ENCODE assay signal across 1 cellular context in genomic region chr6:167683028-167683862, GRCh38.
TF ChIP-seq lines count a peak whose summit lies in the region.

No MANE protein-coding gene starts in this region.

TF ChIP-seq in HepG2, 621 proteins besides CTCF, POLR2A, EP300 and RAD21 (continued from another document and continues in another):
- TF ChIP-seq ZKSCAN5 (CRISPR knock-in tag; IDR thresholded peaks at IDR 0.05) (peak; percentile 78), REL (CRISPR knock-in tag; conservative IDR thresholded peaks at IDR 0.05) (no peak), HINFP (CRISPR knock-in tag; IDR thresholded peaks at IDR 0.05; ENCODE audit: low read depth) (0 out of 2 replicates have a peak, but pooled peaks have one; percentile 67), MIER3 (CRISPR knock-in tag; IDR thresholded peaks at IDR 0.05; ENCODE audit: borderline replicate concordance) (peak; percentile 99), HNRNPL (IDR thresholded peaks at IDR 0.05; ENCODE audit: low read depth, low read length) (peak; percentile 96), ZFP90 (CRISPR knock-in tag; IDR thresholded peaks at IDR 0.05; ENCODE audit: borderline replicate concordance) (0 out of 2 replicates have a peak, but pooled peaks have one; percentile 81), ATF6 (CRISPR knock-in tag; conservative IDR thresholded peaks at IDR 0.05) (no peak), ERF (CRISPR knock-in tag; IDR thresholded peaks at IDR 0.05) (peak; percentile 100), ZNF607 (CRISPR knock-in tag; IDR thresholded peaks at IDR 0.05; ENCODE audit: borderline replicate concordance) (peak; percentile 97), RBFOX2 (IDR thresholded peaks at IDR 0.05; ENCODE audit: low read depth, low read length) (no peak), SRSF1 (optimal IDR thresholded peaks at IDR 0.05; ENCODE audit: low read depth, low read length) (no peak), ZKSCAN8 (CRISPR knock-in tag; IDR thresholded peaks at IDR 0.05; ENCODE audit: borderline replicate concordance) (peak; percentile 98), ZNF780A (CRISPR knock-in tag; IDR thresholded peaks at IDR 0.05) (no peak), IKZF4 (CRISPR knock-in tag; IDR thresholded peaks at IDR 0.05; ENCODE audit: borderline replicate concordance, low read depth, not compliant biosample characterization) (no peak), TOE1 (CRISPR knock-in tag; IDR thresholded peaks at IDR 0.05) (peak; percentile 69; the same call in 1 of the 2 replicates), HMG20B (CRISPR knock-in tag; conservative IDR thresholded peaks at IDR 0.05) (peak; percentile 94), GFI1 (CRISPR knock-in tag; IDR thresholded peaks at IDR 0.05; ENCODE audit: borderline replicate concordance) (peak; percentile 97), JARID2 (CRISPR knock-in tag; IDR thresholded peaks at IDR 0.05; ENCODE audit: insufficient replicate concordance) (no peak), ZNF713 (CRISPR knock-in tag; IDR thresholded peaks at IDR 0.05) (peak; percentile 97), ZNF280B (CRISPR knock-in tag; IDR thresholded peaks at IDR 0.05; ENCODE audit: borderline replicate concordance) (no peak), ZNF703 (CRISPR knock-in tag; IDR thresholded peaks at IDR 0.05; ENCODE audit: borderline replicate concordance) (peak; percentile 94; the same call in 1 of the 2 replicates), IRF1 (CRISPR knock-in tag; IDR thresholded peaks at IDR 0.05; ENCODE audit: low read depth) (no peak), MNT (IDR thresholded peaks at IDR 0.05) (peak; percentile 34; the same call in 1 of the 2 replicates), HMG20A (CRISPR knock-in tag; IDR thresholded peaks at IDR 0.05; ENCODE audit: borderline replicate concordance) (peak; percentile 99), ZNF30 (CRISPR knock-in tag; IDR thresholded peaks at IDR 0.05) (no peak), CCAR2 (optimal IDR thresholded peaks at IDR 0.05; ENCODE audit: low read depth, low read length) (peak; percentile 86), RNF2 (conservative IDR thresholded peaks at IDR 0.05; ENCODE audit: low read depth) (0 out of 2 replicates have a peak, but pooled peaks have one; percentile 32), NR1H2 (CRISPR knock-in tag; IDR thresholded peaks at IDR 0.05; ENCODE audit: borderline replicate concordance, low read depth) (peak; percentile 90; the same call in 1 of the 2 replicates), ZSCAN30 (CRISPR knock-in tag; IDR thresholded peaks at IDR 0.05) (no peak), DMAP1 (CRISPR knock-in tag; IDR thresholded peaks at IDR 0.05) (peak; percentile 85), SNRNP70 (IDR thresholded peaks at IDR 0.05; ENCODE audit: low read depth, low read length) (no peak), ZNF781 (CRISPR knock-in tag; IDR thresholded peaks at IDR 0.05; ENCODE audit: borderline replicate concordance, not compliant biosample characterization) (peak; percentile 83), KIAA2018 (CRISPR knock-in tag; IDR thresholded peaks at IDR 0.05; ENCODE audit: borderline replicate concordance) (no peak), GLMP (CRISPR knock-in tag; IDR thresholded peaks at IDR 0.05; ENCODE audit: borderline replicate concordance) (no peak), FOXC1 (CRISPR knock-in tag; IDR thresholded peaks at IDR 0.05; ENCODE audit: borderline replicate concordance) (peak; percentile 42; the same call in 1 of the 2 replicates), GPBP1L1 (CRISPR knock-in tag; IDR thresholded peaks at IDR 0.05) (no peak), SMC3 (IDR thresholded peaks at IDR 0.05; ENCODE audit: low read length) (peak; percentile 43; the same call in 1 of the 2 replicates), SOX5 (CRISPR knock-in tag; IDR thresholded peaks at IDR 0.05; ENCODE audit: borderline replicate concordance) (peak; percentile 99), ZNF543 (CRISPR knock-in tag; IDR thresholded peaks at IDR 0.05) (peak; percentile 93), ZBTB44 (CRISPR knock-in tag; IDR thresholded peaks at IDR 0.05) (no peak), MATR3 (CRISPR knock-in tag; IDR thresholded peaks at IDR 0.05) (no peak), XBP1 (CRISPR knock-in tag; IDR thresholded peaks at IDR 0.05) (peak; percentile 54; the same call in 1 of the 2 replicates)
